11 cellular contexts compared by ENCODE assay signal in the genomic region with DNA sequence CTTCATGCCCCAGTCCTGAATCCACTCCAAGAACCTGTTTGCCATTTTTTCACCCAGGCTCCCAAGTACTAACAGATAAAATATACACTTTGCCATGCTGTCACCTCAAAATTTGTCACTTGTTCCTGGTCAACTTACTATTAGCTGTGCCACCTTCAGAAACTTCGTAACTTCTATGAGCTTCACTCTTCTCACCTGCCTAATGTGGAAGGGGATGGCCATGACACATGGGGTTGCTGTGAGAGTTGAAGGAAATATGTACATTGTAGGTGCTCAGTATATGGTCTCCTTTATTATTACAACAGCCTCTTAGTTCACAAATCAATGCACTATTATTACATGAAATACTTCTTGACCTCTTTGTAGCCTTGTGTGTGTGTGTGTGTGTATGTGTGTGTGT. TPM values are rescaled to one million over a fixed set of nuclear protein-coding genes. Genes with fewer than 3 reads are reported as not detected.
DNase-seq lines count a peak whose midpoint lies in the region; ATAC-seq and TF ChIP-seq lines count a peak whose summit lies in the region.
"Had no signal": no experiment of that assay in that cellular context is flagged by ENCODE, and none has a peak within 500 bp of the region (broad histone marks: within the 10 kb centered on the region; RNA-seq: fewer than 3 reads in every experiment).

No MANE protein-coding gene starts in this region.

- peaks cover 6% of the 10 kb centered on the region for H3K9me3 Mint-ChIP-seq in CD4-positive, alpha-beta T cell
- H3K9me3 Mint-ChIP-seq in memory B cell (peaks cover 2% of the 10 kb centered on the region), neural progenitor cell (peaks cover 18% of the 10 kb centered on the region)
- H3K9me3 Mint-ChIP-seq: HFFc6 had no signal

- POLR2A ChIA-PET in CD4-positive, alpha-beta T cell (lab: Charles Lee): interaction anchor here (0.7 to 20.8 kb wide), 13 partner anchors 10 to 503 kb away, joined by 3 to 1205 read pairs (median 7); a partner anchor contains a TSS

- H3F3A ChIP-seq in neural progenitor cell (ENCODE audit: low read depth): no peaks in the 10 kb centered on the region

- no peak for DNase-seq in CD4-positive, alpha-beta T cell
- DNase-seq in SJCRH30 (no peak), memory B cell (ENCODE audit: low spot score in 2 of 2) (no peak), AG08395 (ENCODE audit: low spot score) (no peak), neural progenitor cell (ENCODE audit: low spot score) (no peak)
- DNase-seq: activated CD4-positive, alpha-beta T cell treated with anti-CD3 and anti-CD28 coated beads, Interleukin-2, amount 50 U/mL, for 4 hours; HFFc6 had no signal

- no peaks in the 10 kb centered on the region for H4K20me1 ChIP-seq in neural progenitor cell (ENCODE audit: low read depth)

- peak overlapping the region; percentile 66 for H3K27ac ChIP-seq in CD4-positive, alpha-beta T cell (ENCODE audit: low read depth, low read length)
- H3K27ac ChIP-seq in SJCRH30 (peak overlapping the region; percentile 72), neural progenitor cell (no peak overlapping the region)
- H3K27ac ChIP-seq: cardiac muscle cell had no signal

- H3K4me1 ChIP-seq in SJCRH30 (peaks cover 39% of the 10 kb centered on the region), neural progenitor cell (no peaks in the 10 kb centered on the region)

- peak; percentile 1 for ATAC-seq in CD4-positive, alpha-beta T cell (ENCODE audit: poor library complexity)
- ATAC-seq in GM21367 (IDR thresholded peaks at IDR 0.05; ENCODE audit: unreplicated experiment) (peak; percentile 12), memory B cell (ENCODE audit: low read depth) (no peak), esophagus mucosa (no peak), HG02870 (IDR thresholded peaks at IDR 0.05; ENCODE audit: unreplicated experiment) (no peak)

- no peak overlapping the region for H3K4me2 ChIP-seq in neural progenitor cell

- H3K36me3 Mint-ChIP-seq in CD4-positive, alpha-beta T cell (ENCODE audit: low read depth): peaks cover 11% of the 10 kb centered on the region
- H3K36me3 Mint-ChIP-seq in memory B cell: no peaks in the 10 kb centered on the region
- no peaks in the 10 kb centered on the region for H3K36me3 Mint-ChIP-seq in neural progenitor cell

- peak overlapping the region; percentile 82 for H3K4me3 Mint-ChIP-seq in CD4-positive, alpha-beta T cell
- H3K4me3 Mint-ChIP-seq in memory B cell (no peak overlapping the region), neural progenitor cell (no peak overlapping the region)
- H3K4me3 Mint-ChIP-seq: HFFc6 had no signal

- H3K27me3 Mint-ChIP-seq in CD4-positive, alpha-beta T cell: no peaks in the 10 kb centered on the region
- H3K27me3 Mint-ChIP-seq in memory B cell (no peaks in the 10 kb centered on the region), neural progenitor cell (ENCODE audit: insufficient read depth, low read depth) (no peaks in the 10 kb centered on the region)

- H3K79me2 ChIP-seq in neural progenitor cell (ENCODE audit: low read depth): no peaks in the 10 kb centered on the region

- H3K9ac ChIP-seq in neural progenitor cell: no peak overlapping the region

- peak overlapping the region; percentile 95 for H3K27ac Mint-ChIP-seq in CD4-positive, alpha-beta T cell
- peak overlapping the region; percentile 67 for H3K27ac Mint-ChIP-seq in memory B cell
- H3K27ac Mint-ChIP-seq in neural progenitor cell: no peak overlapping the region
- H3K27ac Mint-ChIP-seq: HFFc6 had no signal

- H3K27me3 ChIP-seq in CD4-positive, alpha-beta T cell (ENCODE audit: control insufficient read depth, insufficient read depth, low read length): no peaks in the 10 kb centered on the region
- no peaks in the 10 kb centered on the region for H3K27me3 ChIP-seq in SJCRH30
- no peaks in the 10 kb centered on the region for H3K27me3 ChIP-seq in neural progenitor cell
- H3K27me3 ChIP-seq: cardiac muscle cell had no signal

- no peak overlapping the region for H2AFZ ChIP-seq in neural progenitor cell (replicated peaks)

- H3K4me3 ChIP-seq in SJCRH30: no peak overlapping the region
- no peak overlapping the region for H3K4me3 ChIP-seq in neural progenitor cell
- H3K4me3 ChIP-seq: cardiac muscle cell had no signal

- peaks cover 72% of the 10 kb centered on the region for H3K4me1 Mint-ChIP-seq in CD4-positive, alpha-beta T cell (ENCODE audit: low read depth)
- H3K4me1 Mint-ChIP-seq in memory B cell: peaks cover 33% of the 10 kb centered on the region
- peaks cover 2% of the 10 kb centered on the region for H3K4me1 Mint-ChIP-seq in neural progenitor cell

- H3K36me3 ChIP-seq in SJCRH30: no peaks in the 10 kb centered on the region
- no peaks in the 10 kb centered on the region for H3K36me3 ChIP-seq in neural progenitor cell
- H3K36me3 ChIP-seq: cardiac muscle cell had no signal

- CTCF ChIA-PET in CD4-positive, alpha-beta T cell (lab: Charles Lee): interaction anchor here (0.6 to 3.1 kb wide), 6 partner anchors 11 to 107 kb away, joined by 3 to 19 read pairs (median 4); a partner anchor contains a TSS

- TF ChIP-seq CTCF in CD4-positive, alpha-beta T cell (IDR thresholded peaks at IDR 0.05): no peak
- TF ChIP-seq CTCF in neural progenitor cell (IDR thresholded peaks at IDR 0.05): no peak

- intact Hi-C loops in CD4-positive, alpha-beta T cell (cut with DNase I, micrococcal nuclease): no loop called here

- H3K9me3 ChIP-seq in CD4-positive, alpha-beta T cell (ENCODE audit: control insufficient read depth, low read length): no peaks in the 10 kb centered on the region
- H3K9me3 ChIP-seq in SJCRH30 (replicated peaks): no peaks in the 10 kb centered on the region; the same call in 1 of the 2 replicates
- no peaks in the 10 kb centered on the region for H3K9me3 ChIP-seq in neural progenitor cell (ENCODE audit: low read depth)

RNA-seq across cellular contexts. Expression of a gene that starts 10.4 kb away (rescaled TPM):
- total RNA-seq in CD4-positive, alpha-beta T cell: 1,000 to 10,000 TPM; 2,621 to 2,738 TPM
- 1,274 and 1,377 TPM in 2 replicates for total RNA-seq in SJCRH30 (2014; rRNA removed; shearing (Covaris generic))
- total RNA-seq in esophagus mucosa (1,041 TPM), neural progenitor cell (ENCODE audit: low replicate concordance) (2,407 and 3,462 TPM in 2 replicates)

RNA-seq across cellular contexts. Expression of a gene that starts 59.1 kb away (rescaled TPM):
- total RNA-seq in CD4-positive, alpha-beta T cell: not detected
- total RNA-seq in SJCRH30 (2014; rRNA removed; shearing (Covaris generic)): 0.16 and 0.20 TPM in 2 replicates
- total RNA-seq in esophagus mucosa (not detected), neural progenitor cell (ENCODE audit: low replicate concordance) (not detected in 2 replicates)
- total RNA-seq: cardiac muscle cell, HFFc6 had no signal

Comparison
In these comparisons a context has a peak if more than half of its experiments do, and no peak if none do; other contexts are left out.
1. ATAC-seq: peak in CD4-positive, alpha-beta T cell (single experiment) and GM21367 (single experiment); none in memory B cell (single experiment), esophagus mucosa (single experiment) and HG02870 (single experiment).